Comparison of ENCODE assay signal across 20 cellular contexts in the genomic region with DNA sequence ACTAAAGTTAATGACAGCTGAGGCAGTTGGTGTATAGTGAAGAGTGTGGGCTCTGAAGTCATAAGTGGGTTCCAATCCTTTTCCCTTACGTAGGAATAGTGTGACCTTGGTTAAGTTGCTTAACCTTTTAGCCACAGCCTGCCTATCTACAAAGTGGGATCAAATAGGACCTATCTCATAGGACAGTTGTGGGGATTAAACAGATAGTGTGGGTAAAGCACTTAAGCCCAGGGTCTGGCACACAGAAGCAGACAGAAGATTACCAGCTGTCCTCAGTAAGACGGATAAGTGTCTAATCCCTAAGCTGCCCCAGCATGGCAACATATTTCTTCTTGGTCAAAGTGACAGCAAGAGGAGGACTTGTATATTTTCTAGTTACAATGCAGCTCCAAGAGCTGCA. TPM values are rescaled to one million over a fixed set of nuclear protein-coding genes. Genes with fewer than 3 reads are reported as not detected.
DNase-seq lines count a peak whose midpoint lies in the region; ATAC-seq and TF ChIP-seq lines count a peak whose summit lies in the region.
"Had no signal": no experiment of that assay in that cellular context is flagged by ENCODE, and none has a peak within 500 bp of the region (broad histone marks: within the 10 kb centered on the region; RNA-seq: fewer than 3 reads in every experiment).

No MANE protein-coding gene starts in this region.

- H3K4me2 ChIP-seq in hepatocyte: no peak overlapping the region

- peaks cover 9% of the 10 kb centered on the region for H3K4me1 ChIP-seq in hepatocyte (ENCODE audit: insufficient read depth)
- H3K4me1 ChIP-seq: lower lobe of right lung had no signal

- no peaks in the 10 kb centered on the region for H4K20me1 ChIP-seq in hepatocyte (ENCODE audit: insufficient read depth, poor library complexity, severe bottlenecking)

- peaks cover 62% of the 10 kb centered on the region for H3K36me3 Mint-ChIP-seq in activated CD4-positive, alpha-beta T cell treated with anti-CD3 and anti-CD28 coated beads, Interleukin-2, amount 10 ng/mL, durations not matched to agents 24 days and 14 days (ENCODE audit: low read depth)
- peaks cover 67% of the 10 kb centered on the region for H3K36me3 Mint-ChIP-seq in activated naive CD8-positive, alpha-beta T cell treated with anti-CD3 and anti-CD28 coated beads for 36 hours
- H3K36me3 Mint-ChIP-seq in natural killer cell: no peaks in the 10 kb centered on the region

- intact Hi-C loops in activated CD4-positive, alpha-beta T cell treated with anti-CD3 and anti-CD28 coated beads, Interleukin-2, amount 10 ng/mL, durations not matched to agents 24 days and 14 days (cut with micrococcal nuclease): loop anchor here (5.0 kb wide), 2 partner anchors 73 to 303 kb away; no protein-coding TSS in a partner anchor
- intact Hi-C loops in natural killer cell (cut with micrococcal nuclease): no loop called here

- no peak for ATAC-seq in natural killer cell
- ATAC-seq: heart right ventricle, lower lobe of right lung had no signal

- H3K27me3 Mint-ChIP-seq in activated CD4-positive, alpha-beta T cell treated with anti-CD3 and anti-CD28 coated beads, Interleukin-2, amount 10 ng/mL, durations not matched to agents 24 days and 14 days: peaks cover 2% of the 10 kb centered on the region
- peaks cover 4% of the 10 kb centered on the region for H3K27me3 Mint-ChIP-seq in activated naive CD8-positive, alpha-beta T cell treated with anti-CD3 and anti-CD28 coated beads for 36 hours
- no peaks in the 10 kb centered on the region for H3K27me3 Mint-ChIP-seq in natural killer cell (ENCODE audit: low read depth in 2 of 2)
- H3K27me3 Mint-ChIP-seq: activated naive CD8-positive, alpha-beta T cell treated with anti-CD3 and anti-CD28 coated beads, Interleukin-2, amount 10 ng/mL, durations not matched to agents 7 days and 5 days; naive B cell had no signal

- no peak overlapping the region for H3K4me3 Mint-ChIP-seq in activated CD4-positive, alpha-beta T cell treated with anti-CD3 and anti-CD28 coated beads, Interleukin-2, amount 10 ng/mL, durations not matched to agents 24 days and 14 days
- H3K4me3 Mint-ChIP-seq in activated naive CD8-positive, alpha-beta T cell treated with anti-CD3 and anti-CD28 coated beads for 36 hours: no peak overlapping the region
- no peak overlapping the region for H3K4me3 Mint-ChIP-seq in natural killer cell
- H3K4me3 Mint-ChIP-seq: activated naive CD8-positive, alpha-beta T cell treated with anti-CD3 and anti-CD28 coated beads, Interleukin-2, amount 10 ng/mL, durations not matched to agents 7 days and 5 days; naive B cell; T-helper 1 cell treated with Interleukin-12 subunit alpha and Interleukin-12 subunit beta and Interleukin-4 antibody, amounts not matched to agents 30 μg/mL and 1 μg/mL, for 36 hours had no signal

- DNase-seq in activated CD4-positive, alpha-beta T cell treated with anti-CD3 and anti-CD28 coated beads, Interleukin-2, amount 10 ng/mL, durations not matched to agents 24 days and 14 days: no peak
- DNase-seq in activated CD4-positive, alpha-beta T cell treated with anti-CD3 and anti-CD28 coated beads, Interleukin-2, amount 50 U/mL, for 48 hours: no peak
- DNase-seq in MV-4-11 (lab: John Stamatoyannopoulos, UW) (peak; percentile 19), natural killer cell (no peak), UCSD-AML1 (lab: John Stamatoyannopoulos, UW; ENCODE audit: unreplicated experiment) (no peak), hepatocyte (ENCODE audit: low spot score) (no peak), DMS53 (lab: John Stamatoyannopoulos, UW) (no peak)
- no peak for DNase-seq in activated naive CD8-positive, alpha-beta T cell treated with anti-CD3 and anti-CD28 coated beads for 36 hours
- DNase-seq: activated naive CD8-positive, alpha-beta T cell treated with anti-CD3 and anti-CD28 coated beads, Interleukin-2, amount 10 ng/mL, durations not matched to agents 7 days and 5 days; COR-L47; heart right ventricle; islet precursor cell; lower lobe of right lung; naive B cell; NCI-H1417 treated with DMSO at 0.1 percent for 48 hours; NCI-H69; PC-3; posterior cingulate gyrus had no signal

- no peak overlapping the region for H3K27ac ChIP-seq in hepatocyte
- H3K27ac ChIP-seq: 22Rv1, heart right ventricle, lower lobe of right lung had no signal

- H3K4me1 Mint-ChIP-seq in activated CD4-positive, alpha-beta T cell treated with anti-CD3 and anti-CD28 coated beads, Interleukin-2, amount 10 ng/mL, durations not matched to agents 24 days and 14 days: peaks cover 33% of the 10 kb centered on the region
- peaks cover 40% of the 10 kb centered on the region for H3K4me1 Mint-ChIP-seq in activated naive CD8-positive, alpha-beta T cell treated with anti-CD3 and anti-CD28 coated beads for 36 hours
- peaks cover 26 to 30% of the 10 kb centered on the region in 2 donors for H3K4me1 Mint-ChIP-seq in natural killer cell

- TF ChIP-seq CTCF in natural killer cell (IDR thresholded peaks at IDR 0.05) (no peak), hepatocyte (IDR thresholded peaks at IDR 0.05; ENCODE audit: poor library complexity) (no peak)

- H3K79me2 ChIP-seq in hepatocyte: no peaks in the 10 kb centered on the region

- H3K9me3 Mint-ChIP-seq in activated CD4-positive, alpha-beta T cell treated with anti-CD3 and anti-CD28 coated beads, Interleukin-2, amount 10 ng/mL, durations not matched to agents 24 days and 14 days: no peaks in the 10 kb centered on the region
- peaks cover 6% of the 10 kb centered on the region for H3K9me3 Mint-ChIP-seq in activated naive CD8-positive, alpha-beta T cell treated with anti-CD3 and anti-CD28 coated beads for 36 hours
- no peaks in the 10 kb centered on the region for H3K9me3 Mint-ChIP-seq in natural killer cell
- H3K9me3 Mint-ChIP-seq: activated naive CD8-positive, alpha-beta T cell treated with anti-CD3 and anti-CD28 coated beads, Interleukin-2, amount 10 ng/mL, durations not matched to agents 7 days and 5 days; T-helper 1 cell treated with Interleukin-12 subunit alpha and Interleukin-12 subunit beta and Interleukin-4 antibody, amounts not matched to agents 30 μg/mL and 1 μg/mL, for 36 hours had no signal

- H3K27me3 ChIP-seq in hepatocyte: no peaks in the 10 kb centered on the region
- H3K27me3 ChIP-seq: heart right ventricle had no signal

- peak overlapping the region; percentile 77 for H3K27ac Mint-ChIP-seq in activated CD4-positive, alpha-beta T cell treated with anti-CD3 and anti-CD28 coated beads, Interleukin-2, amount 10 ng/mL, durations not matched to agents 24 days and 14 days
- H3K27ac Mint-ChIP-seq in activated naive CD8-positive, alpha-beta T cell treated with anti-CD3 and anti-CD28 coated beads for 36 hours: peak overlapping the region; percentile 53
- H3K27ac Mint-ChIP-seq in natural killer cell: peak overlapping the region; percentile 95 to 98
- H3K27ac Mint-ChIP-seq: activated naive CD8-positive, alpha-beta T cell treated with anti-CD3 and anti-CD28 coated beads, Interleukin-2, amount 10 ng/mL, durations not matched to agents 7 days and 5 days; T-helper 1 cell treated with Interleukin-12 subunit alpha and Interleukin-12 subunit beta and Interleukin-4 antibody, amounts not matched to agents 30 μg/mL and 1 μg/mL, for 36 hours had no signal

- no peaks in the 10 kb centered on the region for H3K36me3 ChIP-seq in hepatocyte (replicated peaks; ENCODE audit: insufficient read depth, low read depth)

- 52% methylated on average over 2 of the region's 2 CpGs for WGBS in hepatocyte (ENCODE audit: low lambda C conversion rate, missing lambda C conversion rate)

- no peak overlapping the region for H3K4me3 ChIP-seq in hepatocyte
- H3K4me3 ChIP-seq: heart right ventricle, lower lobe of right lung had no signal

- no peak overlapping the region for H2AFZ ChIP-seq in hepatocyte

- peaks cover 5% of the 10 kb centered on the region for H3K9me3 ChIP-seq in hepatocyte (ENCODE audit: low read depth)
- H3K9me3 ChIP-seq: lower lobe of right lung had no signal

- H3K9me2 ChIP-seq in hepatocyte (replicated peaks; ENCODE audit: insufficient read depth): no peaks in the 10 kb centered on the region

RNA-seq across cellular contexts. Expression of gene UBE2F, which starts 28.2 kb away (rescaled TPM):
- 115 and 124 TPM in 2 replicates for total RNA-seq in activated CD4-positive, alpha-beta T cell treated with anti-CD3 and anti-CD28 coated beads, Interleukin-2, amount 10 ng/mL, durations not matched to agents 24 days and 14 days
- 10 to 100 TPM; 57.9 to 58.9 TPM for total RNA-seq in activated naive CD8-positive, alpha-beta T cell treated with anti-CD3 and anti-CD28 coated beads for 36 hours
- total RNA-seq in natural killer cell: 100 to 1,000 TPM in 1 of 3 donors, 10 to 100 TPM in 2; 82.4 to 135 (median 96.1) TPM
- 52.8 and 59.8 TPM in 2 replicates for total RNA-seq in hepatocyte
- 60.1 and 66.7 TPM in 2 replicates for polyA plus RNA-seq in hepatocyte
